In genomic region chr11:129950319-129951034, GRCh38 we compare ENCODE assay signal across 9 cellular contexts. TPM values are rescaled to one million over a fixed set of nuclear protein-coding genes. Genes with fewer than 3 reads are reported as not detected.
DNase-seq lines count a peak whose midpoint lies in the region; ATAC-seq and TF ChIP-seq lines count a peak whose summit lies in the region.
"Had no signal": no experiment of that assay in that cellular context is flagged by ENCODE, and none has a peak within 500 bp of the region (broad histone marks: within the 10 kb centered on the region; RNA-seq: fewer than 3 reads in every experiment).

No MANE protein-coding gene starts in this region.

- no peaks in the 10 kb centered on the region; the same call in 1 of the 2 replicates for H3K36me3 ChIP-seq in BE2C

- peak; percentile 84 for DNase-seq in GDM1 (lab: John Stamatoyannopoulos, UW)
- peak; percentile 69 for DNase-seq in fibroblast of villous mesenchyme (ENCODE audit: low read depth)
- peak; percentile 77 for DNase-seq in pons (ENCODE audit: low spot score)
- no peak for DNase-seq in BE2C
- DNase-seq in NCI-H187 treated with DMSO at 0.1 percent for 48 hours (lab: John Stamatoyannopoulos, UW) = no peak
- DNase-seq in dedifferentiated amniotic fluid mesenchymal stem cell (ENCODE audit: extremely low spot score) = no peak
- DNase-seq in AG20443 (ENCODE audit: low spot score) = no peak
- DNase-seq: stimulated activated naive CD8-positive, alpha-beta T cell treated with anti-CD3 and anti-CD28 coated beads, Interleukin-15, amount 100 ng/mL, for 72 hours had no signal

- H3K27me3 ChIP-seq in BE2C = no peaks in the 10 kb centered on the region

- TF ChIP-seq CTCF in fibroblast of villous mesenchyme (IDR thresholded peaks at IDR 0.05; ENCODE audit: insufficient read depth, low read depth, low read length) = no peak
- no peak for TF ChIP-seq CTCF in BE2C (IDR thresholded peaks at IDR 0.05; ENCODE audit: low read depth, low read length)

- H3K4me3 ChIP-seq in fibroblast of villous mesenchyme (ENCODE audit: low read depth, low read length) = no peak overlapping the region
- H3K4me3 ChIP-seq in BE2C (ENCODE audit: low read depth, low read length) = no peak overlapping the region

- ATAC-seq in SK-N-SH treated with all-trans-retinoic acid at 6 μM for 48 hours = peak; percentile 37; the same call in 2 of the 3 replicates
- ATAC-seq: stimulated activated naive CD8-positive, alpha-beta T cell treated with anti-CD3 and anti-CD28 coated beads, Interleukin-15, amount 100 ng/mL, for 72 hours had no signal

- H3K4me1 ChIP-seq in BE2C = no peaks in the 10 kb centered on the region

- H3K9me3 ChIP-seq in BE2C = no peaks in the 10 kb centered on the region

TF ChIP-seq in SK-N-SH treated with all-trans-retinoic acid at 6 μM for 48 hours, 23 proteins besides CTCF, POLR2A, EP300 and RAD21:
- no peak for TF ChIP-seq TSHZ2 (CRISPR knock-in tag; IDR thresholded peaks at IDR 0.05)
- no peak for TF ChIP-seq OSR1 (CRISPR knock-in tag; IDR thresholded peaks at IDR 0.05)
- TF ChIP-seq ZNF565 (CRISPR knock-in tag; conservative IDR thresholded peaks at IDR 0.05; ENCODE audit: low read depth) = no peak
- TF ChIP-seq ZNF70 (CRISPR knock-in tag; IDR thresholded peaks at IDR 0.05) = no peak
- TF ChIP-seq CSDC2 (CRISPR knock-in tag; IDR thresholded peaks at IDR 0.05) = no peak
- no peak for TF ChIP-seq ZC3H10 (CRISPR knock-in tag; IDR thresholded peaks at IDR 0.05)
- no peak for TF ChIP-seq ZFP3 (CRISPR knock-in tag; IDR thresholded peaks at IDR 0.05)
- no peak for TF ChIP-seq RARB (CRISPR knock-in tag; IDR thresholded peaks at IDR 0.05)
- TF ChIP-seq TOX (CRISPR knock-in tag; IDR thresholded peaks at IDR 0.05; ENCODE audit: borderline replicate concordance) = no peak
TF ChIP-seq in SK-N-SH treated with all-trans-retinoic acid at 6 μM for 48 hours: peak in this region for 0.

RNA-seq across cellular contexts. Expression of gene PRDM10, which starts 52.2 kb away (rescaled TPM):
- total RNA-seq in fibroblast of villous mesenchyme = 6.1 and 8.6 TPM in 2 replicates
- polyA plus RNA-seq in BE2C (2012; ENCODE audit: insufficient read depth, insufficient read length, low read depth) = 5.4 TPM

RNA-seq across cellular contexts. Expression of gene NFRKB, which starts 55.1 kb away (rescaled TPM):
- 17.4 and 22.5 TPM in 2 replicates for total RNA-seq in fibroblast of villous mesenchyme
- 16.5 TPM for polyA plus RNA-seq in BE2C (2012; ENCODE audit: insufficient read depth, insufficient read length, low read depth)

Comparison
In these comparisons a context has a peak if more than half of its experiments do, and no peak if none do; other contexts are left out.
1. DNase-seq: peak in GDM1 (single experiment), fibroblast of villous mesenchyme (single experiment) and pons (single experiment); none in BE2C (single experiment), NCI-H187 treated with DMSO at 0.1 percent for 48 hours (single experiment), dedifferentiated amniotic fluid mesenchymal stem cell (single experiment) and AG20443 (single experiment).